Comparison of ENCODE assay signal across 11 cellular contexts in the genomic region with DNA sequence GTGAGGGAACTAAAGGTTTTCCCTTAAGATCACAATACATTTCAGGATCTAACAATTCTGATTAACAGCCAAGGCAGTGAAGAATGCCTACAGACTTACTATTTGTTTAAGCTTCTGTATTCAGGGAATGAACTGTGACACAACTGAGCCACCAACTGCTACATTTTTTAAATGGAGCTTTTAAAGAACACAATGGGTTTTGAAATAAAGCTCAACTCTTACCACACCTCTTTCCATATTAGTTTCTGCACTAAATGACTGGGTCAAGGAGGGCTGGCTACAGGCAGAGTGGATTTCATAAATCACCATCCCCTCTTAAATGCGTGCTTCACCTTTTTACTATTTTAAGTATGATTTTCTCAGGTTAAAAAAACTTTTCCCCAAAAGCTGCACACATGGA.
DNase-seq lines count a peak whose midpoint lies in the region; ATAC-seq and TF ChIP-seq lines count a peak whose summit lies in the region.
"Had no signal": no experiment of that assay in that cellular context is flagged by ENCODE, and none has a peak within 500 bp of the region (broad histone marks: within the 10 kb centered on the region; RNA-seq: fewer than 3 reads in every experiment).

No MANE protein-coding gene starts in this region.

- no peaks in the 10 kb centered on the region for H3K9me2 ChIP-seq in GM23338 (ENCODE audit: insufficient read depth)
- H3K9me2 ChIP-seq: SK-N-SH had no signal

- H3K27me3 Mint-ChIP-seq in GM23338 (ENCODE audit: insufficient read depth, low read depth, poor library complexity), result peaks cover 1% of the 10 kb centered on the region
- H3K27me3 Mint-ChIP-seq: activated CD8-positive, alpha-beta memory T cell treated with anti-CD3 and anti-CD28 coated beads, Interleukin-2, amount 10 ng/mL, durations not matched to agents 7 days and 5 days had no signal

- peaks cover 25% of the 10 kb centered on the region for H3K4me1 ChIP-seq in GM23338 (ENCODE audit: insufficient read depth)
- peaks cover 6% of the 10 kb centered on the region for H3K4me1 ChIP-seq in mucosa of descending colon (ENCODE audit: low read depth)

- intact Hi-C loops in mucosa of descending colon (cut with DNase I, micrococcal nuclease), result no loop called here

- no peaks in the 10 kb centered on the region for H3K36me3 Mint-ChIP-seq in GM23338 (ENCODE audit: low read depth)
- H3K36me3 Mint-ChIP-seq: activated CD8-positive, alpha-beta memory T cell treated with anti-CD3 and anti-CD28 coated beads, Interleukin-2, amount 10 ng/mL, durations not matched to agents 7 days and 5 days had no signal

- peak overlapping the region; percentile 76; the same call in 1 of the 2 replicates for H3K4me2 ChIP-seq in GM23338

- H3K4me3 Mint-ChIP-seq in GM23338, result no peak overlapping the region
- H3K4me3 Mint-ChIP-seq: activated CD8-positive, alpha-beta memory T cell treated with anti-CD3 and anti-CD28 coated beads, Interleukin-2, amount 10 ng/mL, durations not matched to agents 7 days and 5 days had no signal

- H3K36me3 ChIP-seq in GM23338 (ENCODE audit: insufficient read depth), result no peaks in the 10 kb centered on the region
- H3K36me3 ChIP-seq in mucosa of descending colon (ENCODE audit: low read depth), result no peaks in the 10 kb centered on the region
- H3K36me3 ChIP-seq: MG63 had no signal

- H3K27me3 ChIP-seq in GM23338 (ENCODE audit: insufficient read depth), result no peaks in the 10 kb centered on the region
- H3K27me3 ChIP-seq: MG63 had no signal

- H3F3A ChIP-seq in GM23338 (replicated peaks; ENCODE audit: low read depth), result no peaks in the 10 kb centered on the region

- 0 out of 2 replicates have a peak, but pooled peaks cover 4% of the 10 kb centered on the region for H3K79me2 ChIP-seq in GM23338 (replicated peaks; ENCODE audit: insufficient read depth)

- no peaks in the 10 kb centered on the region for H3K9me3 Mint-ChIP-seq in GM23338

- no peaks in the 10 kb centered on the region for H3K9me3 ChIP-seq in mucosa of descending colon
- H3K9me3 ChIP-seq: MG63, SK-N-SH had no signal

- TF ChIP-seq CTCF in GM23338 (conservative IDR thresholded peaks at IDR 0.05; ENCODE audit: low read depth in 2 of 2), result no peak
- no peak for TF ChIP-seq CTCF in epithelial cell of proximal tubule (conservative IDR thresholded peaks at IDR 0.05; ENCODE audit: low read depth, low read length)
- TF ChIP-seq CTCF in mucosa of descending colon (IDR thresholded peaks at IDR 0.05), result no peak

- 0 out of 2 replicates have a peak overlapping the region, but pooled peaks have one; percentile 8 for H3K4me3 ChIP-seq in GM23338
- H3K4me3 ChIP-seq in epithelial cell of proximal tubule (ENCODE audit: low read depth, low read length), result peak overlapping the region; percentile 52
- H3K4me3 ChIP-seq in mucosa of descending colon, result no peak overlapping the region
- H3K4me3 ChIP-seq: MG63 had no signal

- H3K27ac Mint-ChIP-seq in GM23338, result no peak overlapping the region
- H3K27ac Mint-ChIP-seq: activated CD8-positive, alpha-beta memory T cell treated with anti-CD3 and anti-CD28 coated beads, Interleukin-2, amount 10 ng/mL, durations not matched to agents 7 days and 5 days had no signal

- ATAC-seq in GM23338 (no peak), mucosa of descending colon (no peak), GM21737 (IDR thresholded peaks at IDR 0.05; ENCODE audit: unreplicated experiment) (no peak)
- ATAC-seq: activated CD8-positive, alpha-beta memory T cell treated with anti-CD3 and anti-CD28 coated beads, Interleukin-2, amount 10 ng/mL, durations not matched to agents 7 days and 5 days had no signal

- no peaks in the 10 kb centered on the region for H4K20me1 ChIP-seq in GM23338 (replicated peaks; ENCODE audit: insufficient read depth)

- no peak overlapping the region for H3K27ac ChIP-seq in GM23338 (ENCODE audit: low read depth)

- DNase-seq in GM23338 (ENCODE audit: low spot score) (no peak), NOMO-1 treated with DMSO at 0.1 percent for 48 hours (lab: John Stamatoyannopoulos, UW; ENCODE audit: unreplicated experiment) (peak; percentile 75), epithelial cell of proximal tubule (ENCODE audit: low read depth) (no peak), pons (ENCODE audit: low spot score) (peak; percentile 20), AG08396 (ENCODE audit: low spot score) (no peak), mucosa of descending colon (no peak), OCI-M1 (lab: John Stamatoyannopoulos, UW) (no peak)
- DNase-seq: activated CD8-positive, alpha-beta memory T cell treated with anti-CD3 and anti-CD28 coated beads, Interleukin-2, amount 10 ng/mL, durations not matched to agents 7 days and 5 days had no signal

- peaks cover 33% of the 10 kb centered on the region for H3K4me1 Mint-ChIP-seq in GM23338

- H2AFZ ChIP-seq in GM23338, result no peak overlapping the region

TF ChIP-seq in GM23338, 12 proteins besides CTCF, POLR2A, EP300 and RAD21 (continues in another document):
- no peak for TF ChIP-seq STAT1 (IDR thresholded peaks at IDR 0.05; ENCODE audit: unreplicated experiment)
- TF ChIP-seq POLR2AphosphoS5 (IDR thresholded peaks at IDR 0.05; ENCODE audit: low read depth), result no peak
- TF ChIP-seq NANOG (IDR thresholded peaks at IDR 0.05; ENCODE audit: borderline replicate concordance), result no peak
- TF ChIP-seq REST (IDR thresholded peaks at IDR 0.05; ENCODE audit: unreplicated experiment), result no peak
- no peak for TF ChIP-seq EZH2 (IDR thresholded peaks at IDR 0.05; ENCODE audit: low read depth, unreplicated experiment)
- no peak for TF ChIP-seq JUNB (IDR thresholded peaks at IDR 0.05; ENCODE audit: unreplicated experiment)
- TF ChIP-seq ZNF331 (CRISPR knock-in tag; IDR thresholded peaks at IDR 0.05; ENCODE audit: low read depth), result no peak
- TF ChIP-seq, protein P1, sequence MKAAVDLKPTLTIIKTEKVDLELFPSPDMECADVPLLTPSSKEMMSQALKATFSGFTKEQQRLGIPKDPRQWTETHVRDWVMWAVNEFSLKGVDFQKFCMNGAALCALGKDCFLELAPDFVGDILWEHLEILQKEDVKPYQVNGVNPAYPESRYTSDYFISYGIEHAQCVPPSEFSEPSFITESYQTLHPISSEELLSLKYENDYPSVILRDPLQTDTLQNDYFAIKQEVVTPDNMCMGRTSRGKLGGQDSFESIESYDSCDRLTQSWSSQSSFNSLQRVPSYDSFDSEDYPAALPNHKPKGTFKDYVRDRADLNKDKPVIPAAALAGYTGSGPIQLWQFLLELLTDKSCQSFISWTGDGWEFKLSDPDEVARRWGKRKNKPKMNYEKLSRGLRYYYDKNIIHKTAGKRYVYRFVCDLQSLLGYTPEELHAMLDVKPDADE (IDR thresholded peaks at IDR 0.05), result no peak

Comparison
In these comparisons a context has a peak if more than half of its experiments do, and no peak if none do; other contexts are left out.
1. DNase-seq: peak in NOMO-1 treated with DMSO at 0.1 percent for 48 hours (single experiment) and pons (single experiment); none in GM23338 (single experiment), epithelial cell of proximal tubule (single experiment), AG08396 (single experiment), mucosa of descending colon (0 of 3) and OCI-M1 (single experiment).